Comparison of ENCODE assay signal across 4 cellular contexts in genomic region chr7:56112244-56112643, GRCh38. TPM values are rescaled to one million over a fixed set of nuclear protein-coding genes. Genes with fewer than 3 reads are reported as not detected.
"Had no signal": no experiment of that assay in that cellular context is flagged by ENCODE, and none has a peak within 500 bp of the region (broad histone marks: within the 10 kb centered on the region; RNA-seq: fewer than 3 reads in every experiment).

No MANE protein-coding gene starts in this region.

RNA-seq across cellular contexts. Expression of gene NUPR2, which starts 4.0 kb away (rescaled TPM):
- total RNA-seq: LHCN-M2, M059J, MCF 10A, NCI-H460 had no signal

RNA-seq across cellular contexts. Expression of gene PHKG1, which starts 19.5 kb away (rescaled TPM):
- total RNA-seq: NCI-H460 had no signal
